In the genomic region with DNA sequence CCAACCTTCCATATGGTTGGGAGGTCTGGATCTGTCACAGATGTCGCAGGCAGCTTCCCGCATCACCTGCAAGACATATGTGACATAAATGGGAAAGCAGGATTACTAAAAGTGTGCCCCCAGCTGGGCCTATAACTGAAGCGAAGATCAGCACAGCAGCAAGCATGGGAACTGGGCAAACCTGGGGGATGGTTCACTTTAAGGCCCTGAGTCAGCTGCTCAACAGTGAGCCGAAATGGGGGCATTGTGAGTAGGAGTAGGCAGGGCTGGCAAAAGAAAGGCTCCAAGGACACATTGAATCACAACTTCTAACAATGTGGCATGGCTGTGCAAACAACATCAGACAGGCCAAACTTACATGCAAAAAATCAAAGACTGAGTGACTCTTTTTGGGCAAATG, we compare ENCODE assay signal across 19 cellular contexts.
"Had no signal": no experiment of that assay in that cellular context is flagged by ENCODE, and none has a peak within 500 bp of the region (broad histone marks: within the 10 kb centered on the region; RNA-seq: fewer than 3 reads in every experiment).

No MANE protein-coding gene starts in this region.

- H3K27me3 ChIP-seq: gastroesophageal sphincter, heart right ventricle, neutrophil, sigmoid colon, thyroid gland had no signal

- H3K4me1 ChIP-seq: gastroesophageal sphincter, heart right ventricle, parathyroid adenoma, sigmoid colon, thyroid gland had no signal

- H3K4me3 ChIP-seq: coronary artery, gastroesophageal sphincter, heart right ventricle, sigmoid colon, thyroid gland had no signal

- H3K27ac ChIP-seq: coronary artery, gastroesophageal sphincter, heart right ventricle, neutrophil, parathyroid adenoma, sigmoid colon, thyroid gland had no signal

- H3K9me3 ChIP-seq: gastroesophageal sphincter, neutrophil, sigmoid colon, thyroid gland had no signal

- DNase-seq: activated CD4-positive, alpha-beta T cell treated with anti-CD3 and anti-CD28 coated beads for 1 hour; activated effector memory CD4-positive, alpha-beta T cell treated with anti-CD3 and anti-CD28 coated beads, Interleukin-2, amount 50 U/mL, for 16 hours; activated naive CD4-positive, alpha-beta T cell treated with anti-CD3 and anti-CD28 coated beads, Interleukin-2, amount 50 U/mL, for 16 hours; activated T-cell treated with anti-CD3 and anti-CD28 coated beads, Interleukin-2, amount 50 U/mL, for 72 hours; aorta; heart right ventricle; immature natural killer cell; kidney glomerular epithelial cell; mesenchymal stem cell; naive thymus-derived CD4-positive, alpha-beta T cell; sigmoid colon; stimulated activated CD4-positive, alpha-beta T cell treated with anti-CD3 and anti-CD28 coated beads, Interleukin-4, amount 100 ng/mL, for 4 hours; stimulated activated naive B cell treated with anti-CD40 and anti-IgM and Interleukin-4, amounts not matched to agents 10 μg/mL and 1 μg/mL and 100 μg/mL, for 72 hours; T-cell; thyroid gland had no signal

- H3K36me3 ChIP-seq: gastroesophageal sphincter, heart right ventricle, neutrophil, sigmoid colon, thyroid gland had no signal
